In the genomic region with DNA sequence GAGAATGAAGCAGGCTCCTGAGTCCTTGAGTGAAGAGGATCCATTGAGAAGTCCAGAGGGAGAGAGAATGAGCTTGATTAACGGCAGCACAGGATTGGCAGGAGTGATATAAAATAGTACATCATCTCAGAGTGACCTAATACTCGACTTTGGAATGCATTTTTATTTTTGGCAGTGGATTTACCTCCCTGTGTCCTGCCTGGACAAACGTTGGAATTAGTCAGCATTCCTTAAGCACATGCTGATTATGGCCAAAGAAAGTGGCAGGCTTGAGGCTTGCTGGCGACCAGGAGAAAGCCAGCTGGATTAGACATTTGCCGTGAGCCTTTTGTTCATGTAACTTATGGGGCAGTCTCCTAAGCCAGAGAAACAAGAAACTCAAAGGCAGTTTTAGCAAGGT, we compare ENCODE assay signal across 13 cellular contexts. TPM values are rescaled to one million over a fixed set of nuclear protein-coding genes. Genes with fewer than 3 reads are reported as not detected.
A peak's percentile ranks its signal among the peaks of the same experiment; 100 is the strongest.
DNase-seq lines count a peak whose midpoint lies in the region; ATAC-seq and TF ChIP-seq lines count a peak whose summit lies in the region.
"Had no signal": no experiment of that assay in that cellular context is flagged by ENCODE, and none has a peak within 500 bp of the region (broad histone marks: within the 10 kb centered on the region; RNA-seq: fewer than 3 reads in every experiment).

No MANE protein-coding gene starts in this region.

- peaks cover 61% of the 10 kb centered on the region for H3K4me1 Mint-ChIP-seq in activated naive CD8-positive, alpha-beta T cell treated with anti-CD3 and anti-CD28 coated beads for 36 hours
- H3K4me1 Mint-ChIP-seq in activated naive CD8-positive, alpha-beta T cell treated with anti-CD3 and anti-CD28 coated beads, Interleukin-2, amount 50 U/mL, for 24 hours = peaks cover 73% of the 10 kb centered on the region

- H3K36me3 ChIP-seq in aorta (ENCODE audit: control insufficient read depth in 1 of 2, insufficient read depth in 2 of 2, low read length in 1 of 2) (no peaks in the 10 kb centered on the region), H7 (replicated peaks; ENCODE audit: control insufficient read depth, insufficient read depth, low read length) (no peaks in the 10 kb centered on the region)

- H3K36me3 Mint-ChIP-seq in activated naive CD8-positive, alpha-beta T cell treated with anti-CD3 and anti-CD28 coated beads for 36 hours = peaks cover 15% of the 10 kb centered on the region
- H3K36me3 Mint-ChIP-seq in activated naive CD8-positive, alpha-beta T cell treated with anti-CD3 and anti-CD28 coated beads, Interleukin-2, amount 50 U/mL, for 24 hours (ENCODE audit: low read depth) = peaks cover 9% of the 10 kb centered on the region

- TF ChIP-seq CTCF in cardiac fibroblast (IDR thresholded peaks at IDR 0.05; ENCODE audit: low read depth, low read length) = no peak

- H3K4me1 ChIP-seq in aorta (ENCODE audit: control insufficient read depth in 1 of 2, insufficient read depth in 2 of 2, low read length in 2 of 2) = peaks cover 12 to 19% of the 10 kb centered on the region in 2 donors

- H3K27ac Mint-ChIP-seq in activated naive CD8-positive, alpha-beta T cell treated with anti-CD3 and anti-CD28 coated beads for 36 hours = peak overlapping the region; percentile 54
- H3K27ac Mint-ChIP-seq in activated naive CD8-positive, alpha-beta T cell treated with anti-CD3 and anti-CD28 coated beads, Interleukin-2, amount 50 U/mL, for 24 hours = no peak overlapping the region

- H3K9me3 Mint-ChIP-seq in activated naive CD8-positive, alpha-beta T cell treated with anti-CD3 and anti-CD28 coated beads for 36 hours = peaks cover 3% of the 10 kb centered on the region
- no peaks in the 10 kb centered on the region for H3K9me3 Mint-ChIP-seq in activated naive CD8-positive, alpha-beta T cell treated with anti-CD3 and anti-CD28 coated beads, Interleukin-2, amount 50 U/mL, for 24 hours

- WGBS in aorta, 2 donors = 3 to 8% methylated on average over 5 of the region's 5 CpGs

- no peak for ATAC-seq in activated naive CD8-positive, alpha-beta T cell treated with anti-CD3 and anti-CD28 coated beads, Interleukin-2, amount 50 U/mL, for 24 hours
- peak; percentile 66 for ATAC-seq in aorta (ENCODE audit: low FRiP score)
- ATAC-seq in GM18909 (IDR thresholded peaks at IDR 0.05; ENCODE audit: poor library complexity, unreplicated experiment) = no peak

- no peaks in the 10 kb centered on the region for H3K27me3 Mint-ChIP-seq in activated naive CD8-positive, alpha-beta T cell treated with anti-CD3 and anti-CD28 coated beads for 36 hours
- no peaks in the 10 kb centered on the region for H3K27me3 Mint-ChIP-seq in activated naive CD8-positive, alpha-beta T cell treated with anti-CD3 and anti-CD28 coated beads, Interleukin-2, amount 50 U/mL, for 24 hours

- H3K27me3 ChIP-seq in aorta (ENCODE audit: control insufficient read depth in 1 of 2, insufficient read depth in 2 of 2, low read length in 1 of 2) (no peaks in the 10 kb centered on the region), H7 (ENCODE audit: control insufficient read depth, insufficient read depth, low read length) (no peaks in the 10 kb centered on the region)

- no peak for DNase-seq in activated naive CD8-positive, alpha-beta T cell treated with anti-CD3 and anti-CD28 coated beads for 36 hours
- DNase-seq in activated naive CD8-positive, alpha-beta T cell treated with anti-CD3 and anti-CD28 coated beads, Interleukin-2, amount 50 U/mL, for 24 hours = no peak
- peak; percentile 88 to 90 for DNase-seq in cardiac fibroblast (ENCODE audit: low read depth in 2 of 2)
- peak; percentile 54 for DNase-seq in left kidney (ENCODE audit: low read depth, low spot score)
- DNase-seq in aorta = no peak
- DNase-seq in H7 = no peak
- DNase-seq in GM19238 (ENCODE audit: insufficient read length, low spot score) = no peak
- DNase-seq: activated naive CD4-positive, alpha-beta T cell; GOT3; stimulated activated naive CD4-positive, alpha-beta T cell; T-helper 1 cell had no signal

- intact Hi-C loops in aorta (cut with DNase I) = no loop called here

- no peak overlapping the region for H3K4me3 Mint-ChIP-seq in activated naive CD8-positive, alpha-beta T cell treated with anti-CD3 and anti-CD28 coated beads for 36 hours
- H3K4me3 Mint-ChIP-seq in activated naive CD8-positive, alpha-beta T cell treated with anti-CD3 and anti-CD28 coated beads, Interleukin-2, amount 50 U/mL, for 24 hours = no peak overlapping the region

- no peak overlapping the region for H3K4me3 ChIP-seq in cardiac fibroblast (replicated peaks in 1 of 2; ENCODE audit: low read depth in 2 of 2, low read length in 2 of 2)
- H3K4me3 ChIP-seq in aorta (ENCODE audit: low read length in 2 of 2) = peak overlapping the region in 1 of 2 donors; percentile 16
- no peak overlapping the region for H3K4me3 ChIP-seq in H7 (ENCODE audit: insufficient read depth, low read depth, low read length)

- peak overlapping the region; percentile 57 for H3K27ac ChIP-seq in aorta (ENCODE audit: low read depth in 1 of 2, low read length in 2 of 2)
- H3K27ac ChIP-seq: 22Rv1 had no signal

- no peaks in the 10 kb centered on the region for H3K9me3 ChIP-seq in aorta (ENCODE audit: control insufficient read depth, low read length)

RNA-seq across cellular contexts. Expression of gene LRCH1, which starts 22.9 kb away (rescaled TPM):
- total RNA-seq in activated naive CD8-positive, alpha-beta T cell treated with anti-CD3 and anti-CD28 coated beads for 36 hours = 10 to 100 TPM; 16.9 to 18.1 TPM
- total RNA-seq in aorta = 10 to 100 TPM; 44.4 to 46.5 TPM
- polyA plus RNA-seq in aorta = 10 to 100 TPM; 12.3 to 13.1 TPM
- 3.2 and 6.2 TPM in 2 replicates for total RNA-seq in H7 (2014; rRNA removed; shearing (Covaris generic))

Comparison
In these comparisons a context has a peak if more than half of its experiments do, and no peak if none do; other contexts are left out.
1. DNase-seq: peak in cardiac fibroblast (2 of 2) and left kidney (single experiment); none in activated naive CD8-positive, alpha-beta T cell treated with anti-CD3 and anti-CD28 coated beads for 36 hours (single experiment), activated naive CD8-positive, alpha-beta T cell treated with anti-CD3 and anti-CD28 coated beads, Interleukin-2, amount 50 U/mL, for 24 hours (single experiment), aorta (0 of 2), H7 (single experiment) and GM19238 (single experiment).